8 cellular contexts compared by ENCODE assay signal in the genomic region with DNA sequence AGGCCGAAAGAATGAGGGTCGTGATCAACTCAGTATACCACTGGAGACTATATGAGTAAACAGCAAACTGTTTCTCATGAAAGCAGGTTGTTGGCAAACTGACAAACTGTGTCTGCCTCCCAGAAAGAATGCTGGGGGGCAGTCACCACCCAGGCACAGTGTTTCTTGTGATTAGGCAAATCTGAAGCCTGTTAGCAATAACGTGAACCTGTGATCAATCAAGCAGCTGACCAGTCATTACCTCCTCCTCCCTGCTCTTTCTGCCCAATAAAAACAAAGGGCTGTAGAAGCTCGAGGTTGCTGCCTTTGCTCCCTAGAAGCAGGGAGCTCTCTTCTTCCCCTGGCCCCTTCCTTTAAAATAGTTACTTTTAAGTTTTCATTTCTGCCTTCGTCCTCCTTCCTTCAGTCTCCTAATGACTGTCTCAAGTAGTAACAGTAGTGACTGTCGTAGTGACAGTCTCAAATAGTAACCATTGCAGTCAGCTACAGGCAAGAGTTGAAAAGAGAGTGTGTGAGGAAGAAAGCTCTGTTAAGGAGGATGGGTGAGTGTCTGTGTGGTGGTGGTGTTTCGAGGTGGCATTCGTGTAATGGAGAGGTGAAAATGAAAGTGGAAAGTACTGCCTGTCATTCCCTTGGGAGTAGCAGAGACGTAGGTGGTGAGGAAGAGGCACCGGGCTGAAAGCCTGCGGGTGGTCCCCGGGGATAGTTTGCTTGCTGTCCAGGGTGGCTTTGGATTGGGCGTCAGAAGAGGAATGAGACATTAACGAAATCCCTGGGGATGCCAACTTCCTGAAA. TPM values are rescaled to one million over a fixed set of nuclear protein-coding genes. Genes with fewer than 3 reads are reported as not detected.
DNase-seq lines count a peak whose midpoint lies in the region; ATAC-seq, FAIRE-seq and TF ChIP-seq lines count a peak whose summit lies in the region.

No MANE protein-coding gene starts in this region.

- peak overlapping the region; percentile 40 for H3K4me3 ChIP-seq in GM12864 (ENCODE audit: low read depth, low read length)
- H3K4me3 ChIP-seq in heart right ventricle: peak overlapping the region in 9 of 10 donors; percentile 8 to 51 (median 40)

- peaks cover 0 to 35% (median 15%) of the 10 kb centered on the region in 9 donors for H3K4me1 ChIP-seq in heart right ventricle

- TF ChIP-seq CTCF in GM12864 (IDR thresholded peaks at IDR 0.05; ENCODE audit: low read depth, low read length, missing control alignments): no peak
- no peak for TF ChIP-seq CTCF in heart right ventricle (IDR thresholded peaks at IDR 0.05)

- ATAC-seq in heart right ventricle: peak in 7 of 8 donors; percentile 12 to 54 (median 29)

- no peaks in the 10 kb centered on the region for H3K36me3 ChIP-seq in heart right ventricle

- 36 to 37% methylated on average over 14 of the region's 14 CpGs for WGBS in heart right ventricle, 2 donors

- no peaks in the 10 kb centered on the region for H3K9me3 ChIP-seq in heart right ventricle

- no peak for DNase-seq in GM12864 (ENCODE audit: low read depth)
- peak; percentile 38 for DNase-seq in H4 (ENCODE audit: low spot score)
- peak; percentile 38 for DNase-seq in NCI-H2107 (lab: John Stamatoyannopoulos, UW)
- no peak for DNase-seq in heart right ventricle
- DNase-seq in urothelium cell line (ENCODE audit: low spot score): peak; percentile 51
- DNase-seq in cerebellar nuclear complex (lab: John Stamatoyannopoulos, UW): no peak
- DNase-seq in HCEC 1CT: no peak
- DNase-seq in stimulated activated CD4-positive, alpha-beta T cell treated with anti-CD3 and anti-CD28 coated beads, Interleukin-4, amount 100 ng/mL, for 24 hours: no peak

- H3K27ac ChIP-seq in heart right ventricle: peak overlapping the region in 5 of 10 donors; percentile 8 to 47 (median 25)

- peak; percentile 74 for FAIRE-seq in urothelium cell line (lab: Jason Lieb, UNC)

- intact Hi-C loops in heart right ventricle (cut with DNase I): no loop called here

- H3K27me3 ChIP-seq in heart right ventricle: no peaks in the 10 kb centered on the region

RNA-seq across cellular contexts. Expression of a gene that starts 14.5 kb away (rescaled TPM):
- total RNA-seq in H4 (2014; rRNA removed; shearing (Covaris generic)): 3.3 and 4.0 TPM in 2 replicates
- total RNA-seq in heart right ventricle: 1 to 10 TPM in 9 of 10 donors, under 1 TPM in 1; 0.95 to 4.3 (median 2.6) TPM
- 1 to 10 TPM in 1 of 2 donors, under 1 TPM in 1; 0.81 to 1.2 TPM for polyA plus RNA-seq in heart right ventricle

Comparison
In these comparisons a context has a peak if more than half of its experiments do, and no peak if none do; other contexts are left out.
1. DNase-seq: peak in H4 (single experiment), NCI-H2107 (single experiment) and urothelium cell line (single experiment); none in GM12864 (single experiment), heart right ventricle (0 of 2), cerebellar nuclear complex (0 of 2), HCEC 1CT (single experiment) and stimulated activated CD4-positive, alpha-beta T cell treated with anti-CD3 and anti-CD28 coated beads, Interleukin-4, amount 100 ng/mL, for 24 hours (single experiment).